8 cellular contexts compared by ENCODE assay signal in genomic region chr3:28940530-28940929, GRCh38.
DNase-seq lines count a peak whose midpoint lies in the region; TF ChIP-seq lines count a peak whose summit lies in the region.

No MANE protein-coding gene starts in this region.

- H3K9ac ChIP-seq in smooth muscle cell (ENCODE audit: low read depth): no peak overlapping the region

- H2AFZ ChIP-seq in smooth muscle cell (ENCODE audit: low read depth): no peak overlapping the region

- peak overlapping the region; percentile 47 for H3K4me2 ChIP-seq in smooth muscle cell

- no peaks in the 10 kb centered on the region for H3K9me3 ChIP-seq in esophagus muscularis mucosa
- H3K9me3 ChIP-seq in smooth muscle cell (replicated peaks; ENCODE audit: low read depth): no peaks in the 10 kb centered on the region

- TF ChIP-seq EP300 in esophagus muscularis mucosa (IDR thresholded peaks at IDR 0.05): no peak

- intact Hi-C loops in esophagus muscularis mucosa (cut with DNase I): no loop called here

- in situ Hi-C loops in GM13977 (cut with MboI; ENCODE audit: low pct_unique_long_range_greater_than_20kb, low sequenced_read_pairs, unreplicated experiment): no loop called here

- H3F3A ChIP-seq in smooth muscle cell (ENCODE audit: low read depth): no peaks in the 10 kb centered on the region

- no peaks in the 10 kb centered on the region for H3K36me3 ChIP-seq in esophagus muscularis mucosa
- no peaks in the 10 kb centered on the region for H3K36me3 ChIP-seq in smooth muscle cell (ENCODE audit: low read depth)

- no peak for TF ChIP-seq POLR2A in esophagus muscularis mucosa (IDR thresholded peaks at IDR 0.05; ENCODE audit: low read depth)

- H3K4me1 ChIP-seq in esophagus muscularis mucosa: peaks cover 6 to 21% (median 20%) of the 10 kb centered on the region in 4 donors
- H3K4me1 ChIP-seq in smooth muscle cell (ENCODE audit: low read depth): no peaks in the 10 kb centered on the region

- H3K27ac ChIP-seq in esophagus muscularis mucosa (replicated peaks in 1 of 4): peak overlapping the region; percentile 16 to 47 (median 42)
- no peak overlapping the region for H3K27ac ChIP-seq in smooth muscle cell (ENCODE audit: low read depth)

- H4K20me1 ChIP-seq in smooth muscle cell (ENCODE audit: low read depth): no peaks in the 10 kb centered on the region

- TF ChIP-seq CTCF in GM13977 (IDR thresholded peaks at IDR 0.05; ENCODE audit: extremely low read depth, insufficient read depth, missing control alignments) (no peak), esophagus muscularis mucosa (IDR thresholded peaks at IDR 0.05) (no peak), smooth muscle cell (IDR thresholded peaks at IDR 0.05; ENCODE audit: borderline replicate concordance, insufficient read depth, poor library complexity, severe bottlenecking) (no peak)

- H3K4me3 ChIP-seq in esophagus muscularis mucosa (no peak overlapping the region), smooth muscle cell (no peak overlapping the region)

- no peaks in the 10 kb centered on the region for H3K27me3 ChIP-seq in esophagus muscularis mucosa
- no peaks in the 10 kb centered on the region for H3K27me3 ChIP-seq in smooth muscle cell (ENCODE audit: low read depth)

- DNase-seq in GM13977 (ENCODE audit: low spot score) (peak; percentile 31), HCEC 1CT (peak; percentile 53), NAMALWA (ENCODE audit: low spot score) (peak; percentile 43), esophagus muscularis mucosa (ENCODE audit: extremely low spot score) (no peak), smooth muscle cell (lab: John Stamatoyannopoulos, UW; ENCODE audit: unreplicated experiment) (no peak), HK-2 (ENCODE audit: unreplicated experiment) (no peak), UCSD-AML1 (lab: John Stamatoyannopoulos, UW; ENCODE audit: unreplicated experiment) (no peak)
- DNase-seq in stimulated activated naive CD4-positive, alpha-beta T cell treated with Interleukin-2 at 50 U/mL for 16 hours (lab: John Stamatoyannopoulos, UW): no peak

- H3K79me2 ChIP-seq in smooth muscle cell (ENCODE audit: low read depth): no peaks in the 10 kb centered on the region

Comparison
In these comparisons a context has a peak if more than half of its experiments do, and no peak if none do; other contexts are left out.
1. DNase-seq: peak in GM13977 (single experiment), HCEC 1CT (single experiment) and NAMALWA (single experiment); none in esophagus muscularis mucosa (single experiment), smooth muscle cell (single experiment), HK-2 (single experiment), UCSD-AML1 (single experiment) and stimulated activated naive CD4-positive, alpha-beta T cell treated with Interleukin-2 at 50 U/mL for 16 hours (single experiment).